Comparison of ENCODE assay signal across 18 cellular contexts in the genomic region with DNA sequence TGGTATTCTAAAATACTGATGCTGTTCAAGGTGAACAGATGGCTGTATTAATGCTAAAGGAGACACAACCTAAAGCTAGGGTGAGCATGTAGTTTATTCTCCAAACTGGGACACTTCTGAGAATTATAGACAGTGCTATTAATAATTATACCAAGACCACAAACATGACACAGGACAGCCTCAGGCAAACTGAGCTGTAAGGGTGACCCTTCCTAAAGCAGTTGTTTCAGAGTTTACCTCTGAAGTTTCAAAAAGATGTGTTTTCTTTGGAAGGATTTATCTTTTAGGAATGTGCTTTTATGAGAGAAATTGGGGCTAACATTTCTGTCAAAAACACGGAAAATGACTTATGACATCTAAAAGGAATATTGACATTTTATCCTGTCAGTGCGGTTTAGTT.
"Had no signal": no experiment of that assay in that cellular context is flagged by ENCODE, and none has a peak within 500 bp of the region (broad histone marks: within the 10 kb centered on the region; RNA-seq: fewer than 3 reads in every experiment).

No MANE protein-coding gene starts in this region.

- H3K27me3 ChIP-seq: gastroesophageal sphincter, right lobe of liver, spleen, upper lobe of right lung had no signal

- H3K9me3 ChIP-seq: gastroesophageal sphincter, left ventricle myocardium inferior, psoas muscle, right lobe of liver, spleen, upper lobe of right lung had no signal

- H3K4me1 ChIP-seq: upper lobe of right lung had no signal

- H3K27ac Mint-ChIP-seq: activated B cell treated with CpG ODN at 0.5 μM for 24 hours; activated CD4-positive, alpha-beta T cell treated with anti-CD3 and anti-CD28 coated beads, Interleukin-2, amount 10 ng/mL, durations not matched to agents 7 days and 5 days; stimulated activated naive CD8-positive, alpha-beta T cell treated with anti-CD3 and anti-CD28 coated beads, Interleukin-15, Interleukin-2, amounts not matched to agents 100 ng/mL and 50 ng/mL, for 24 hours had no signal

- H3K9me3 Mint-ChIP-seq: activated B cell treated with CpG ODN at 0.5 μM for 24 hours; activated CD4-positive, alpha-beta T cell treated with anti-CD3 and anti-CD28 coated beads, Interleukin-2, amount 10 ng/mL, durations not matched to agents 7 days and 5 days; effector memory CD8-positive, alpha-beta T cell; stimulated activated naive CD8-positive, alpha-beta T cell treated with anti-CD3 and anti-CD28 coated beads, Interleukin-15, Interleukin-2, amounts not matched to agents 100 ng/mL and 50 ng/mL, for 24 hours had no signal

- H3K4me1 Mint-ChIP-seq: activated CD4-positive, alpha-beta T cell treated with anti-CD3 and anti-CD28 coated beads, Interleukin-2, amount 10 ng/mL, durations not matched to agents 7 days and 5 days; nephron progenitor cell had no signal

- H3K36me3 ChIP-seq: left ventricle myocardium inferior, right lobe of liver, upper lobe of right lung had no signal

- H3K27me3 Mint-ChIP-seq: activated B cell treated with CpG ODN at 0.5 μM for 24 hours; activated CD4-positive, alpha-beta T cell treated with anti-CD3 and anti-CD28 coated beads, Interleukin-2, amount 10 ng/mL, durations not matched to agents 7 days and 5 days; effector memory CD8-positive, alpha-beta T cell; stimulated activated naive CD8-positive, alpha-beta T cell treated with anti-CD3 and anti-CD28 coated beads, Interleukin-15, Interleukin-2, amounts not matched to agents 100 ng/mL and 50 ng/mL, for 24 hours had no signal

- ATAC-seq: effector memory CD8-positive, alpha-beta T cell; gastroesophageal sphincter; psoas muscle; right lobe of liver; upper lobe of right lung had no signal

- H3K4me3 Mint-ChIP-seq: activated B cell treated with CpG ODN at 0.5 μM for 24 hours; activated CD4-positive, alpha-beta T cell treated with anti-CD3 and anti-CD28 coated beads, Interleukin-2, amount 10 ng/mL, durations not matched to agents 7 days and 5 days; effector memory CD8-positive, alpha-beta T cell; nephron progenitor cell; stimulated activated naive CD8-positive, alpha-beta T cell treated with anti-CD3 and anti-CD28 coated beads, Interleukin-15, Interleukin-2, amounts not matched to agents 100 ng/mL and 50 ng/mL, for 24 hours had no signal

- H3K27ac ChIP-seq: gastroesophageal sphincter, left ventricle myocardium inferior, psoas muscle, right lobe of liver, spleen, upper lobe of right lung had no signal

- H3K4me3 ChIP-seq: gastroesophageal sphincter, left ventricle myocardium inferior, psoas muscle, right lobe of liver, spleen, upper lobe of right lung had no signal

- FAIRE-seq: bronchial epithelial cell, keratinocyte had no signal

- DNase-seq: activated B cell treated with CpG ODN at 0.5 μM for 24 hours; activated CD4-positive, alpha-beta T cell treated with anti-CD3 and anti-CD28 coated beads, Interleukin-2, amount 10 ng/mL, durations not matched to agents 7 days and 5 days; activated CD8-positive, alpha-beta memory T cell treated with anti-CD3 and anti-CD28 coated beads for 24 hours; aorta; effector memory CD8-positive, alpha-beta T cell; erythroblast; left ventricle myocardium inferior; mesendoderm; nephron progenitor cell; psoas muscle; right lobe of liver; spleen; T-helper 2 cell; upper lobe of right lung had no signal
